Comparison of ENCODE assay signal across 8 cellular contexts in genomic region chr5:108748354-108749129, GRCh38. TPM values are rescaled to one million over a fixed set of nuclear protein-coding genes. Genes with fewer than 3 reads are reported as not detected.
A peak's percentile ranks its signal among the peaks of the same experiment; 100 is the strongest.
DNase-seq lines count a peak whose midpoint lies in the region; ATAC-seq and TF ChIP-seq lines count a peak whose summit lies in the region.

No MANE protein-coding gene starts in this region.

- WGBS in liver: under 1% methylated on average over 72 of the region's 72 CpGs

- DNase-seq in CD14-positive monocyte (ENCODE audit: low spot score) (peak; percentile 98), NCI-H526 treated with DMSO at 0.1 percent for 48 hours (lab: John Stamatoyannopoulos, UW) (peak; percentile 86), dermis microvascular lymphatic vessel endothelial cell (ENCODE audit: low read depth in 2 of 2) (peak; percentile 97 to 100)
- peak; percentile 96 to 97 for DNase-seq in activated CD4-positive, alpha-beta T cell treated with anti-CD3 and anti-CD28 coated beads, Interleukin-2, amount 50 U/mL, for 48 hours
- peak; percentile 98 for DNase-seq in stimulated activated CD4-positive, alpha-beta T cell treated with anti-CD3 and anti-CD28 coated beads, Interleukin-4, amount 100 ng/mL, for 24 hours

- H3K36me3 ChIP-seq in liver (ENCODE audit: control insufficient read depth in 4 of 4, insufficient read depth in 3 of 4, low read depth in 1 of 4, low read length in 3 of 4): no peaks in the 10 kb centered on the region

- TF ChIP-seq CTCF in CD14-positive monocyte (IDR thresholded peaks at IDR 0.05) (no peak), liver (IDR thresholded peaks at IDR 0.05; ENCODE audit: low read depth, low read length, missing input control) (peak; percentile 14)

- H3K36me3 Mint-ChIP-seq in CD14-positive monocyte: no peaks in the 10 kb centered on the region

- TF ChIP-seq RAD21 in liver (IDR thresholded peaks at IDR 0.05): peak; percentile 40 to 50

- peaks cover 0 to 7% (median 3%) of the 10 kb centered on the region in 4 donors for H3K4me1 ChIP-seq in liver (ENCODE audit: control insufficient read depth in 4 of 4, insufficient read depth in 4 of 4, low read length in 3 of 4)

- peak overlapping the region; percentile 98 to 100 for H3K4me3 Mint-ChIP-seq in CD14-positive monocyte

- H3K27me3 ChIP-seq in liver (ENCODE audit: control insufficient read depth in 4 of 4, insufficient read depth in 4 of 4, low read length in 3 of 4): no peaks in the 10 kb centered on the region

- H3K4me1 Mint-ChIP-seq in CD14-positive monocyte: peaks cover 35% of the 10 kb centered on the region

- H3K9me3 ChIP-seq in liver (ENCODE audit: control insufficient read depth in 4 of 4, low read length in 3 of 4): no peaks in the 10 kb centered on the region

- H3K4me3 ChIP-seq in liver (ENCODE audit: low read depth in 1 of 3, low read length in 3 of 3): peak overlapping the region; percentile 78 to 98 (median 89)

- no peaks in the 10 kb centered on the region for H3K9me3 Mint-ChIP-seq in CD14-positive monocyte

- peak overlapping the region; percentile 90 to 96 for H3K27ac ChIP-seq in liver (ENCODE audit: low read depth in 1 of 2, low read length in 2 of 2)

- peaks cover 3 to 6% (median 4%) of the 10 kb centered on the region in 3 donors for H3K27me3 Mint-ChIP-seq in CD14-positive monocyte (ENCODE audit: low read depth in 3 of 3)

- intact Hi-C loops in CD14-positive monocyte (cut with micrococcal nuclease): loop anchor here in 1 of 2 donors (10.0 kb wide), 1 partner anchor 666 kb away; no protein-coding TSS in a partner anchor

- peak overlapping the region; percentile 91 to 96 for H3K9ac ChIP-seq in liver (ENCODE audit: low read depth in 1 of 2, low read length in 2 of 2)

- peak overlapping the region; percentile 91 to 95 (median 93) for H3K27ac Mint-ChIP-seq in CD14-positive monocyte

- ATAC-seq in GM19328 (IDR thresholded peaks at IDR 0.05; ENCODE audit: unreplicated experiment) (peak; percentile 96), HG03520 (IDR thresholded peaks at IDR 0.05; ENCODE audit: unreplicated experiment) (peak; percentile 94)

TF ChIP-seq in liver, 16 proteins besides CTCF, POLR2A, EP300 and RAD21:
- TF ChIP-seq SP1 (IDR thresholded peaks at IDR 0.05) (peak; percentile 93), MAX (IDR thresholded peaks at IDR 0.05) (no peak), ZBTB33 (IDR thresholded peaks at IDR 0.05) (no peak), TAF1 (conservative IDR thresholded peaks at IDR 0.05) (peak; percentile 81), RXRA (IDR thresholded peaks at IDR 0.05) (peak in 1 of 2 donors; percentile 28), GABPA (IDR thresholded peaks at IDR 0.05 in 1 of 2, conservative IDR thresholded peaks at IDR 0.05 in 1 of 2) (peak in 1 of 2 donors; percentile 58), JUND (IDR thresholded peaks at IDR 0.05) (peak; percentile 29 to 35), HNF4G (IDR thresholded peaks at IDR 0.05) (no peak), ATF3 (IDR thresholded peaks at IDR 0.05) (no peak), YY1 (IDR thresholded peaks at IDR 0.05) (peak; percentile 74), FOXA2 (IDR thresholded peaks at IDR 0.05) (no peak), HNF4A (conservative IDR thresholded peaks at IDR 0.05) (no peak), REST (IDR thresholded peaks at IDR 0.05) (peak; percentile 92), NR2F2 (IDR thresholded peaks at IDR 0.05) (peak; percentile 31), FOXA1 (IDR thresholded peaks at IDR 0.05) (no peak), EGR1 (IDR thresholded peaks at IDR 0.05; ENCODE audit: low read depth in 2 of 2) (no peak)
TF ChIP-seq in liver: peak in this region for 8.

RNA-seq across cellular contexts. Expression of gene FER, which starts 0.8 kb away (rescaled TPM):
- 10 to 100 TPM in 1 of 2 donors, 1 to 10 TPM in 1; 6.2 to 14.7 TPM for polyA plus RNA-seq in CD14-positive monocyte
- 11.7 and 12.3 TPM in 2 replicates for total RNA-seq in dermis microvascular lymphatic vessel endothelial cell
- total RNA-seq in liver: 1 to 10 TPM; 4.8 to 9.8 TPM
- 1 to 10 TPM in 1 of 2 donors, under 1 TPM in 1; 0.83 to 6.9 TPM for polyA plus RNA-seq in liver

Comparison
In these comparisons a context has a peak if more than half of its experiments do, and no peak if none do; other contexts are left out.
1. Peak in every context shown above with its lines: DNase-seq, ATAC-seq, H3K4me3 ChIP-seq and H3K27ac ChIP-seq.